28 cellular contexts compared by ENCODE assay signal in the genomic region with DNA sequence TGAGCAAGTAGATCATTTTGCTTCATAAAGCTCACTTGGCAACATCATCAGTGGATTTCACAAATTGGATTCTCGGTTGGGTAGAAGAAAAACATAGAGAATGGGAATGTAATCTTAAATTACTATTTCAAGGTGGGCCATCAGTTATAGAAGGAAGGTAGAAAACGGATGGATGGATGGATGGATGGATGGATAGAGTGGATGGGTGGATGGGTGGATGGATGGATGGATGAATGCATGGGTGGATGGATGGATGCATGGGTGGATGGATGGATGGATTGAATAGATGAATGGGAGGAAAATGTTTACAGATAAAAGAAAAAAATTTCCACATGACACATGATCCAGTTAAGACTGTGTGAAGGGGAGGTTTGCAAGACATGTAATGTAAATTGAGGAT.
"Had no signal": no experiment of that assay in that cellular context is flagged by ENCODE, and none has a peak within 500 bp of the region (broad histone marks: within the 10 kb centered on the region; RNA-seq: fewer than 3 reads in every experiment).

No MANE protein-coding gene starts in this region.

- H3K27ac ChIP-seq: lower lobe of right lung, neural progenitor cell, neutrophil, pancreas, prostate gland, suprapubic skin, thoracic aorta, tibial artery, upper lobe of right lung had no signal

- H3K27me3 ChIP-seq: neural progenitor cell, neutrophil, pancreas, spleen, suprapubic skin, tibial artery, upper lobe of right lung had no signal

- H3K4me1 ChIP-seq: lower lobe of right lung, pancreas, prostate gland had no signal

- H3K36me3 ChIP-seq: lower lobe of right lung, neural progenitor cell, neutrophil, pancreas, prostate gland, spleen, suprapubic skin, thoracic aorta, tibial artery, upper lobe of right lung had no signal

- H3K4me3 ChIP-seq: lower lobe of right lung, neural progenitor cell, pancreas, prostate gland, spleen, suprapubic skin, thoracic aorta, tibial artery, upper lobe of right lung had no signal

- ATAC-seq: left cardiac atrium; left lobe of liver; lower lobe of right lung; natural killer cell; pancreas; right cardiac atrium; sciatic nerve; stimulated activated effector memory CD8-positive, alpha-beta T cell treated with anti-CD3 and anti-CD28 coated beads, Interleukin-12 subunit alpha, Interleukin-12 subunit beta, amount 100 ng/mL, for 72 hours; upper lobe of right lung had no signal

- H3K4me2 ChIP-seq: neural progenitor cell had no signal

- H3K9ac ChIP-seq: neural progenitor cell had no signal

- H3K9me3 ChIP-seq: lower lobe of right lung, neutrophil, pancreas, prostate gland, spleen, suprapubic skin, thoracic aorta, tibial artery, upper lobe of right lung had no signal

- DNase-seq: hippocampal formation; kidney glomerular epithelial cell; left cardiac atrium; lower lobe of right lung; mammary epithelial cell; mesenchymal stem cell; naive B cell; natural killer cell; nephron progenitor cell; occipital lobe; pancreas; posterior cingulate gyrus; retina; right cardiac atrium; small intestine; spleen; stimulated activated CD4-positive, alpha-beta T cell treated with anti-CD3 and anti-CD28 coated beads, Interleukin-4, amount 100 ng/mL, for 24 hours; stimulated activated naive CD4-positive, alpha-beta T cell; tibial artery; upper lobe of right lung had no signal
